Comparison of ENCODE assay signal across 8 cellular contexts in genomic region chr18:48946329-48946835, GRCh38. TPM values are rescaled to one million over a fixed set of nuclear protein-coding genes. Genes with fewer than 3 reads are reported as not detected.
DNase-seq lines count a peak whose midpoint lies in the region; ATAC-seq and TF ChIP-seq lines count a peak whose summit lies in the region.

No MANE protein-coding gene starts in this region.

- TF ChIP-seq POLR2A in upper lobe of left lung (IDR thresholded peaks at IDR 0.05), result peak in 1 of 4 donors; percentile 7

- peak in 1 of 4 donors; percentile 15 for TF ChIP-seq EP300 in upper lobe of left lung (IDR thresholded peaks at IDR 0.05)

- H3K36me3 ChIP-seq in kidney epithelial cell (ENCODE audit: control insufficient read depth, insufficient read depth, low read length) (peaks cover 3% of the 10 kb centered on the region), upper lobe of left lung (peaks cover 0 to 46% (median 12%) of the 10 kb centered on the region in 4 donors)

- WGBS in upper lobe of left lung, 2 donors, result 21 to 38% methylated on average over 5 to 8 of the region's 8 CpGs

- H3K27me3 ChIP-seq in kidney epithelial cell (ENCODE audit: control insufficient read depth, insufficient read depth, low read length) (no peaks in the 10 kb centered on the region), upper lobe of left lung (no peaks in the 10 kb centered on the region)

- H3K27ac ChIP-seq in upper lobe of left lung, result peak overlapping the region; percentile 95 to 98 (median 96)

- H3K4me1 ChIP-seq in upper lobe of left lung, result peaks cover 54 to 70% (median 64%) of the 10 kb centered on the region in 4 donors

- H3K4me3 ChIP-seq in HFF-Myc (replicated peaks; ENCODE audit: low read depth, low read length) (peak overlapping the region; percentile 84), WI38 (ENCODE audit: low read depth, low read length) (peak overlapping the region; percentile 86), kidney epithelial cell (ENCODE audit: low read depth, low read length) (peak overlapping the region; percentile 91), upper lobe of left lung (peak overlapping the region; percentile 6 to 97 (median 85))

- peak; percentile 69 for DNase-seq in AG08396 (ENCODE audit: low spot score)
- DNase-seq in HFF-Myc (ENCODE audit: extremely low read depth, low read depth), result no peak
- DNase-seq in kidney epithelial cell (ENCODE audit: low read depth), result no peak
- peak in 1 of 2 donors; percentile 25 for DNase-seq in upper lobe of left lung
- no peak for DNase-seq in HuH-7.5 (ENCODE audit: low spot score)
- no peak for DNase-seq in stimulated activated CD4-positive, alpha-beta T cell treated with anti-CD3 and anti-CD28 coated beads, Interleukin-1b, Interleukin-23, amount 100 ng/mL, for 48 hours
- DNase-seq in effector CD8-positive, alpha-beta T cell (lab: John Stamatoyannopoulos, UW), result no peak

- TF ChIP-seq CTCF in HFF-Myc (IDR thresholded peaks at IDR 0.05; ENCODE audit: low read depth, low read length, missing control alignments) (no peak), WI38 (IDR thresholded peaks at IDR 0.05; ENCODE audit: low read depth, low read length) (no peak), kidney epithelial cell (IDR thresholded peaks at IDR 0.05; ENCODE audit: insufficient read depth, low read length, poor library complexity, severe bottlenecking) (no peak), upper lobe of left lung (IDR thresholded peaks at IDR 0.05) (no peak)

- H3K9me3 ChIP-seq in upper lobe of left lung, result no peaks in the 10 kb centered on the region

- ATAC-seq in upper lobe of left lung (ENCODE audit: low FRiP score in 2 of 2), result no peak

RNA-seq across cellular contexts. Expression of gene SMAD7, which starts 4.4 kb away (rescaled TPM):
- total RNA-seq in kidney epithelial cell (54.3 and 68.1 TPM in 2 replicates), upper lobe of left lung (10 to 100 TPM; 39.6 to 89.0 (median 61.5) TPM)
